10 cellular contexts compared by ENCODE assay signal in genomic region chrX:21658152-21658737, GRCh38. TPM values are rescaled to one million over a fixed set of nuclear protein-coding genes. Genes with fewer than 3 reads are reported as not detected.
DNase-seq lines count a peak whose midpoint lies in the region; ATAC-seq and TF ChIP-seq lines count a peak whose summit lies in the region.
"Had no signal": no experiment of that assay in that cellular context is flagged by ENCODE, and none has a peak within 500 bp of the region (broad histone marks: within the 10 kb centered on the region; RNA-seq: fewer than 3 reads in every experiment).

KLHL34 (minus strand) TSS chrX:21658330; CDS start chrX:21657788, 542 bp downstream.

- TF ChIP-seq EP300 in transverse colon (IDR thresholded peaks at IDR 0.05; ENCODE audit: low read depth): no peak

- TF ChIP-seq CTCF in left lung (IDR thresholded peaks at IDR 0.05): no peak
- no peak for TF ChIP-seq CTCF in transverse colon (IDR thresholded peaks at IDR 0.05)
- TF ChIP-seq CTCF in neural progenitor cell (IDR thresholded peaks at IDR 0.05): no peak

- peak within 1 kb of the TSS; percentile 67 for H3K4me3 Mint-ChIP-seq in activated naive CD4-positive, alpha-beta T cell treated with anti-CD3 and anti-CD28 coated beads for 36 hours
- H3K4me3 Mint-ChIP-seq in neural progenitor cell: no peak within 1 kb of the TSS

- no peaks in the 10 kb centered on the region for H3K27me3 Mint-ChIP-seq in activated naive CD4-positive, alpha-beta T cell treated with anti-CD3 and anti-CD28 coated beads for 36 hours (ENCODE audit: low read depth)
- no peaks in the 10 kb centered on the region for H3K27me3 Mint-ChIP-seq in neural progenitor cell (ENCODE audit: insufficient read depth, low read depth)

- CTCF ChIA-PET in activated naive CD4-positive, alpha-beta T cell treated with anti-CD3 and anti-CD28 coated beads for 36 hours (lab: Charles Lee): no interaction called here

- no peak within 1 kb of the TSS for H3K27ac Mint-ChIP-seq in activated naive CD4-positive, alpha-beta T cell treated with anti-CD3 and anti-CD28 coated beads for 36 hours
- no peak within 1 kb of the TSS for H3K27ac Mint-ChIP-seq in neural progenitor cell

- H4K20me1 ChIP-seq in neural progenitor cell (ENCODE audit: low read depth): no peaks in the 10 kb centered on the region
- H4K20me1 ChIP-seq: BLaER1 treated with 17β-estradiol and CSF1 and Interleukin-3, amounts not matched to agents 10 nM and 100 nM had no signal

- H3K9me3 ChIP-seq in adipocyte (ENCODE audit: control insufficient read depth, low read length) (no peaks in the 10 kb centered on the region), left lung (no peaks in the 10 kb centered on the region), transverse colon (no peaks in the 10 kb centered on the region), neural progenitor cell (ENCODE audit: low read depth) (no peaks in the 10 kb centered on the region)

- DNase-seq in activated naive CD4-positive, alpha-beta T cell treated with anti-CD3 and anti-CD28 coated beads for 36 hours: peak; percentile 26
- no peak for DNase-seq in activated naive CD4-positive, alpha-beta T cell treated with Interleukin-2 at 50 U/mL for 16 hours
- no peak for DNase-seq in adipocyte (ENCODE audit: low read depth)
- DNase-seq in left lung: peak in 1 of 2 donors; percentile 38
- peak; percentile 8 for DNase-seq in transverse colon
- DNase-seq in neural progenitor cell (ENCODE audit: low spot score): no peak
- DNase-seq in NCI-H1436 (lab: John Stamatoyannopoulos, UW): no peak
- no peak for DNase-seq in islet precursor cell

- ATAC-seq in left lung: peak; percentile 77

- 56% methylated on average over 60 of the region's 60 CpGs; no CpG with 5 or more reads in 1 of the 2 donors for WGBS in transverse colon (ENCODE audit: low coverage in 1 of 2), 2 donors

- H2AFZ ChIP-seq in neural progenitor cell (replicated peaks): no peak within 1 kb of the TSS

- peaks cover 11% of the 10 kb centered on the region for H3K4me1 Mint-ChIP-seq in activated naive CD4-positive, alpha-beta T cell treated with anti-CD3 and anti-CD28 coated beads for 36 hours (ENCODE audit: low read depth)
- H3K4me1 Mint-ChIP-seq in neural progenitor cell: no peaks in the 10 kb centered on the region

- H3K79me2 ChIP-seq in neural progenitor cell (ENCODE audit: low read depth): no peaks in the 10 kb centered on the region

- peak within 1 kb of the TSS; percentile 58 for H3K4me3 ChIP-seq in adipocyte (ENCODE audit: low read length)
- no peak within 1 kb of the TSS for H3K4me3 ChIP-seq in left lung
- H3K4me3 ChIP-seq in transverse colon: peak within 1 kb of the TSS in 3 of 4 donors; percentile 29 to 54 (median 30)
- H3K4me3 ChIP-seq in neural progenitor cell: no peak within 1 kb of the TSS

- H3K27ac ChIP-seq in left lung (no peak within 1 kb of the TSS), transverse colon (peak within 1 kb of the TSS; percentile 12 to 81 (median 64)), neural progenitor cell (no peak within 1 kb of the TSS)
- H3K27ac ChIP-seq: BLaER1 treated with 17β-estradiol and CSF1 and Interleukin-3, amounts not matched to agents 10 nM and 100 nM had no signal

- no peaks in the 10 kb centered on the region for H3K4me1 ChIP-seq in adipocyte (ENCODE audit: control insufficient read depth, insufficient read depth, low read length)
- no peaks in the 10 kb centered on the region for H3K4me1 ChIP-seq in left lung
- H3K4me1 ChIP-seq in transverse colon: no peaks in the 10 kb centered on the region
- H3K4me1 ChIP-seq in neural progenitor cell: no peaks in the 10 kb centered on the region
- H3K4me1 ChIP-seq: BLaER1 treated with 17β-estradiol and CSF1 and Interleukin-3, amounts not matched to agents 10 nM and 100 nM had no signal

- TF ChIP-seq POLR2A in transverse colon (IDR thresholded peaks at IDR 0.05): no peak

- H3K36me3 Mint-ChIP-seq in activated naive CD4-positive, alpha-beta T cell treated with anti-CD3 and anti-CD28 coated beads for 36 hours (ENCODE audit: low read depth): peaks cover 1% of the 10 kb centered on the region
- peaks cover 8% of the 10 kb centered on the region for H3K36me3 Mint-ChIP-seq in neural progenitor cell

- in situ Hi-C loops in transverse colon (cut with MboI; ENCODE audit: low pct_ligation_motif_present in 1 of 4, low pct_unique_long_range_greater_than_20kb in 1 of 4, low sequenced_read_pairs in 3 of 4): no loop called here

- H3K36me3 ChIP-seq in adipocyte (ENCODE audit: control insufficient read depth, insufficient read depth, low read length, severe bottlenecking): no peaks in the 10 kb centered on the region
- no peaks in the 10 kb centered on the region for H3K36me3 ChIP-seq in left lung
- no peaks in the 10 kb centered on the region for H3K36me3 ChIP-seq in transverse colon
- H3K36me3 ChIP-seq in neural progenitor cell: no peaks in the 10 kb centered on the region

- H3K9ac ChIP-seq in adipocyte (ENCODE audit: low read length) (no peak within 1 kb of the TSS), neural progenitor cell (no peak within 1 kb of the TSS)
- H3K9ac ChIP-seq: BLaER1 treated with 17β-estradiol and CSF1 and Interleukin-3, amounts not matched to agents 10 nM and 100 nM had no signal

- no peaks in the 10 kb centered on the region for H3K9me3 Mint-ChIP-seq in activated naive CD4-positive, alpha-beta T cell treated with anti-CD3 and anti-CD28 coated beads for 36 hours
- peaks cover 12% of the 10 kb centered on the region for H3K9me3 Mint-ChIP-seq in neural progenitor cell

- no peaks in the 10 kb centered on the region for H3K27me3 ChIP-seq in adipocyte (replicated peaks; ENCODE audit: control insufficient read depth, insufficient read depth, low read length)
- peaks cover 14 to 47% of the 10 kb centered on the region in 2 donors for H3K27me3 ChIP-seq in left lung
- H3K27me3 ChIP-seq in transverse colon: peaks cover 18% of the 10 kb centered on the region
- no peaks in the 10 kb centered on the region for H3K27me3 ChIP-seq in neural progenitor cell
- H3K27me3 ChIP-seq: BLaER1 treated with 17β-estradiol and CSF1 and Interleukin-3, amounts not matched to agents 10 nM and 100 nM had no signal

- no peaks in the 10 kb centered on the region for H3F3A ChIP-seq in neural progenitor cell (ENCODE audit: low read depth)

- intact Hi-C loops in activated naive CD4-positive, alpha-beta T cell treated with anti-CD3 and anti-CD28 coated beads for 36 hours (cut with micrococcal nuclease): loop anchor here (1.0 to 10.0 kb wide), 4 partner anchors 181 to 327 kb away; partner anchors contain the start of genes CNKSR2 and MBTPS2
- intact Hi-C loops in left lung (cut with DNase I) (no loop called here), transverse colon (cut with DNase I; ENCODE audit: low total_unique reads) (no loop called here)

- H3K4me2 ChIP-seq in neural progenitor cell: no peak within 1 kb of the TSS
- H3K4me2 ChIP-seq: BLaER1 treated with 17β-estradiol and CSF1 and Interleukin-3, amounts not matched to agents 10 nM and 100 nM had no signal

RNA-seq across cellular contexts. Expression of gene KLHL34, which starts in this region (rescaled TPM):
- 1 to 10 TPM; 1.1 to 1.2 TPM for total RNA-seq in activated naive CD4-positive, alpha-beta T cell treated with anti-CD3 and anti-CD28 coated beads for 36 hours
- not detected for total RNA-seq in left lung
- 1 to 10 TPM in 3 of 4 donors, under 1 TPM in 1; 0.20 to 3.7 (median 1.8) TPM for total RNA-seq in transverse colon
- not detected in 2 replicates for total RNA-seq in neural progenitor cell (ENCODE audit: low replicate concordance)
- total RNA-seq: glomerular endothelial cell had no signal

Comparison
In these comparisons a context has a peak if more than half of its experiments do, and no peak if none do; other contexts are left out.
1. DNase-seq: peak in activated naive CD4-positive, alpha-beta T cell treated with anti-CD3 and anti-CD28 coated beads for 36 hours (single experiment) and transverse colon (single experiment); none in activated naive CD4-positive, alpha-beta T cell treated with Interleukin-2 at 50 U/mL for 16 hours (single experiment), adipocyte (single experiment), neural progenitor cell (single experiment), NCI-H1436 (single experiment) and islet precursor cell (single experiment).
2. Peak in ATAC-seq in left lung; RNA of the gene not detected or under 1 TPM.
3. H3K4me3 ChIP-seq: peak in adipocyte (single experiment) and transverse colon (3 of 4); none in left lung (0 of 2) and neural progenitor cell (single experiment).
4. H3K27ac ChIP-seq: peak in transverse colon (4 of 4); none in left lung (0 of 2) and neural progenitor cell (single experiment).